In the genomic region with DNA sequence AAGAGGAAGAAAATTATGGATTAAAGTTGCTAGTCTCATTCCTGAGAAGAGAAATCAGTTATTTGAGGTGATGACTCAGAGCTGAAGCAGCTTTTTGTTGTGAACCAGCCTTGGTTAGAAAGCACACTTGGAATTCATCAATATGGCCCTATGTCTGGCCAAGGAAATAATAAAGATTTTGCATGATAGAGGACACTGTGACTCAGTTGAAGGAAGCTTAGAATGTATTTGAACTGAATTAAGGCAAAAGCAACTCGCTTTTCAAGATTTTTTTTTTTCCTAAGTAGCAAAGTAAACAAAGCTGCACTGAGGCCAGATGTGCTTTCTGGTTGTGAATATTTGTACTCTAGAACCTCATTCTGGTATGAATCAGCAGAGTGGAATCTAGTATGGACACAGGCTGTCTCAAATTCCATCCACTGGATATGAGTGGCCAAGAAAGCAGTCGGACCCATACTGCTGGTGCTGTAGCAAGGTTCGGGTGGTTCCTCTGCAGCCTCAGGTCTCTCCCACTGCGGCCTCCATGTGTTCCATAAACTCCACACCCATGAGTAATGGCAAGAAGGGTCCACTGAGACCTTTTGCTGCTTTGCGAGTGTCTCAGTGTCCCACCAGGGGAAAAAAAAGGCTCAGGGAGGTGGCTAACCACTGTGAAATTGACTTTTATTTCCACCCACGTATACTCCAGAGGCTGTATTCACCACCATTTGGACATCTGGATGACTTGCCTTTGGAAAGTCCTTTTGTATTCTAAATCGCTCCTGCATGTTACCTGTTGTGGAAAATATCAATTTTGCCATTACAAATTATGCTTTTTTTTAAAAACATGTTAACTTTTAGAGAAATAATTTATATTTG, we compare ENCODE assay signal across 8 cellular contexts. TPM values are rescaled to one million over a fixed set of nuclear protein-coding genes. Genes with fewer than 3 reads are reported as not detected.
DNase-seq lines count a peak whose midpoint lies in the region; ATAC-seq lines count a peak whose summit lies in the region.

No MANE protein-coding gene starts in this region.

- peak overlapping the region; percentile 67 for H3K4me3 ChIP-seq in CD4-positive, CD25-positive, alpha-beta regulatory T cell (ENCODE audit: low read depth, low read length)

- no peak for ATAC-seq in CD4-positive, CD25-positive, alpha-beta regulatory T cell (ENCODE audit: low read depth in 2 of 2)
- ATAC-seq in GM18909 (IDR thresholded peaks at IDR 0.05; ENCODE audit: poor library complexity, unreplicated experiment) (no peak), HG03442 (IDR thresholded peaks at IDR 0.05; ENCODE audit: unreplicated experiment) (no peak)

- DNase-seq in CD4-positive, CD25-positive, alpha-beta regulatory T cell: no peak
- DNase-seq in NCI-H460 (ENCODE audit: extremely low read depth, low read depth) (peak; percentile 4), dermis blood vessel endothelial cell (peak; percentile 92), myocyte (ENCODE audit: low read depth) (peak; percentile 78), AML-193 (lab: John Stamatoyannopoulos, UW) (no peak), NCI-H82 treated with DMSO at 0.1 percent for 48 hours (lab: John Stamatoyannopoulos, UW; ENCODE audit: unreplicated experiment) (no peak)

- H3K4me1 ChIP-seq in CD4-positive, CD25-positive, alpha-beta regulatory T cell (ENCODE audit: control insufficient read depth, insufficient read depth, low read length, poor library complexity, severe bottlenecking): peaks cover 89% of the 10 kb centered on the region

- H3K4me3 Mint-ChIP-seq in CD4-positive, CD25-positive, alpha-beta regulatory T cell: peak overlapping the region; percentile 53 to 88 (median 70)

- H3K27ac ChIP-seq in CD4-positive, CD25-positive, alpha-beta regulatory T cell (ENCODE audit: insufficient read depth, low read length, poor library complexity, severe bottlenecking): peak overlapping the region; percentile 91

- H3K36me3 Mint-ChIP-seq in CD4-positive, CD25-positive, alpha-beta regulatory T cell: peaks cover 41% of the 10 kb centered on the region

- H3K9me3 Mint-ChIP-seq in CD4-positive, CD25-positive, alpha-beta regulatory T cell: no peaks in the 10 kb centered on the region

- H3K36me3 ChIP-seq in CD4-positive, CD25-positive, alpha-beta regulatory T cell (ENCODE audit: control insufficient read depth, insufficient read depth, low read length): peaks cover 23% of the 10 kb centered on the region

- no peaks in the 10 kb centered on the region for H3K27me3 ChIP-seq in CD4-positive, CD25-positive, alpha-beta regulatory T cell (ENCODE audit: control insufficient read depth, insufficient read depth, low read length)

- H3K9me3 ChIP-seq in CD4-positive, CD25-positive, alpha-beta regulatory T cell (ENCODE audit: control insufficient read depth in 2 of 2, low read length in 2 of 2): no peaks in the 10 kb centered on the region

- H3K27me3 Mint-ChIP-seq in CD4-positive, CD25-positive, alpha-beta regulatory T cell: no peaks in the 10 kb centered on the region

- H3K27ac Mint-ChIP-seq in CD4-positive, CD25-positive, alpha-beta regulatory T cell: peak overlapping the region; percentile 93 to 98 (median 96)

- peaks cover 58 to 94% (median 82%) of the 10 kb centered on the region in 4 donors for H3K4me1 Mint-ChIP-seq in CD4-positive, CD25-positive, alpha-beta regulatory T cell

RNA-seq across cellular contexts. Expression of gene TGFBR2, which starts 53.1 kb away (rescaled TPM):
- 57.4 TPM for total RNA-seq in CD4-positive, CD25-positive, alpha-beta regulatory T cell
- polyA plus RNA-seq in CD4-positive, CD25-positive, alpha-beta regulatory T cell: 10 to 100 TPM; 35.8 to 92.6 (median 61.0) TPM
- total RNA-seq in NCI-H460 (2014; rRNA removed; shearing (Covaris generic)): 5.9 and 7.2 TPM in 2 replicates
- polyA plus RNA-seq in NCI-H460 (2014; cell fraction: nucleus; rRNA removed): 2.5 TPM in 2 replicates
- total RNA-seq in dermis blood vessel endothelial cell (632 and 715 TPM in 2 replicates), myocyte (102 and 106 TPM in 2 replicates)
- polyA plus RNA-seq in myocyte (2012): 109 TPM

Comparison
In these comparisons a context has a peak if more than half of its experiments do, and no peak if none do; other contexts are left out.
1. DNase-seq: peak in NCI-H460 (single experiment), dermis blood vessel endothelial cell (single experiment) and myocyte (single experiment); none in CD4-positive, CD25-positive, alpha-beta regulatory T cell (0 of 3), AML-193 (0 of 2) and NCI-H82 treated with DMSO at 0.1 percent for 48 hours (single experiment).